ENCODE assay signal across 8 cellular contexts in the genomic region with DNA sequence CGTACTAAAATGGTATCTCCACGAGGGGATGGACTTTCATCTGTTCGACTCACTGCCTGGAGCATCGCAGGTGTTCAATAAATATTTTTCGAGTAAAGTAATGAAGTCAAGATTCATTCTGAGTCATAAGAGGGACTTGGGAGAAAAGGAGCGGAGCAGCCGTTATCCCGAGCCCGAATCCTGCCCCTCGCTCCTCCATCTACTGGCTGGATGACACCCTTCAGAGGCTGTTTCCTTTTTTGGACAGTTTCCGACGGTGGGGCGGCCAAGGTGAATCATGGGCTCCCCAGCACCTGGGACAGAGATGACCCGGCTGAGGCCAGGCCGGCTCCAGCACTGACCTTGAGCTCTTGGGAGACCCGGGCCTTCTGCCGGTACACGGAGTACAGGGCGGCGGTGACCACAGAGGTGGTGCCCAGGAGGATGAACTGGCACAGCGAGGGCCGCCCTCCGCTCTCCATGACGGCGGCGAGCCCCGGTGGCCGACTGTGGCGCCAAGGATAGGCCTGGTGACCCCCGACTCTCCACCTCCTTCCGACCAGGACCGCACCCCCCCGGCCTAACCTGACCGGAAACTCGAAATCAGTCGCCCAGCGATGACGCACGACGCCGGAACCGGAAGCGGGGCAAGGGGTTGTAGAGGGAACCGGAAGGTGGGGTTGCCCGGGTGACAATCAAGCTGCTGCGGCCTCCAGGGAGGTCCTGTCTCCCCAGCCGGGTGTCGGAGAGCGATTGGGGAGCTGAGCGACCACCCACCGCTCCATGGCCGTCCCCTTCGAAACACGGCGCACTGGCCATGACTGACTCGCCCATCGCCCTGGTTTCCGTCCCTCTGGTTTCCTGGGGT. TPM values are rescaled to one million over a fixed set of nuclear protein-coding genes. Genes with fewer than 3 reads are reported as not detected.
DNase-seq lines count a peak whose midpoint lies in the region; ATAC-seq, FAIRE-seq and TF ChIP-seq lines count a peak whose summit lies in the region.

A gene with protein sequence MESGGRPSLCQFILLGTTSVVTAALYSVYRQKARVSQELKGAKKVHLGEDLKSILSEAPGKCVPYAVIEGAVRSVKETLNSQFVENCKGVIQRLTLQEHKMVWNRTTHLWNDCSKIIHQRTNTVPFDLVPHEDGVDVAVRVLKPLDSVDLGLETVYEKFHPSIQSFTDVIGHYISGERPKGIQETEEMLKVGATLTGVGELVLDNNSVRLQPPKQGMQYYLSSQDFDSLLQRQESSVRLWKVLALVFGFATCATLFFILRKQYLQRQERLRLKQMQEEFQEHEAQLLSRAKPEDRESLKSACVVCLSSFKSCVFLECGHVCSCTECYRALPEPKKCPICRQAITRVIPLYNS (minus strand): TSS at position 588 of the 847 bp plus-strand sequence. CDS start 127 bp downstream, at position 461.

- H3K4me3 Mint-ChIP-seq in natural killer cell treated with Interleukin-12 subunit alpha and Interleukin-12 subunit beta and Interleukin-15 and Interleukin-18, amount 100 ng/mL, for 72 hours: peak within 1 kb of the TSS; percentile 91

- H3K4me1 Mint-ChIP-seq in natural killer cell treated with Interleukin-12 subunit alpha and Interleukin-12 subunit beta and Interleukin-15 and Interleukin-18, amount 100 ng/mL, for 72 hours (ENCODE audit: low read depth in 2 of 2): peaks cover 14 to 27% of the 10 kb centered on the region in 2 donors

- DNase-seq in Daoy (ENCODE audit: low read depth) (peak; percentile 96), H54 (ENCODE audit: insufficient read length, low spot score) (peak; percentile 74), MG63 (peak; percentile 97), SHP77 (lab: John Stamatoyannopoulos, UW) (peak; percentile 93 to 94), fibroblast of pulmonary artery (ENCODE audit: low read depth) (peak; percentile 93)
- DNase-seq in activated effector memory CD4-positive, alpha-beta T cell treated with Interleukin-2 at 50 U/mL for 16 hours: peak; percentile 87
- peak; percentile 95 for DNase-seq in natural killer cell treated with Interleukin-12 subunit alpha and Interleukin-12 subunit beta and Interleukin-15 and Interleukin-18, amount 100 ng/mL, for 72 hours (ENCODE audit: low spot score)
- peak; percentile 94 for DNase-seq in stimulated activated naive CD4-positive, alpha-beta T cell treated with Interleukin-2 at 50 U/mL for 16 hours (lab: John Stamatoyannopoulos, UW)

- TF ChIP-seq POLR2A in H54 (IDR thresholded peaks at IDR 0.05; ENCODE audit: low read depth, low read length): peak; percentile 12; the same call in 1 of the 2 replicates

- peaks cover 27% of the 10 kb centered on the region for H3K36me3 ChIP-seq in MG63

- peaks cover 0 to under 1% of the 10 kb centered on the region in 2 donors for H3K27me3 Mint-ChIP-seq in natural killer cell treated with Interleukin-12 subunit alpha and Interleukin-12 subunit beta and Interleukin-15 and Interleukin-18, amount 100 ng/mL, for 72 hours

- H3K27me3 ChIP-seq in MG63: no peaks in the 10 kb centered on the region

- no peaks in the 10 kb centered on the region for H3K36me3 Mint-ChIP-seq in natural killer cell treated with Interleukin-12 subunit alpha and Interleukin-12 subunit beta and Interleukin-15 and Interleukin-18, amount 100 ng/mL, for 72 hours

- no peak for TF ChIP-seq CTCF in fibroblast of pulmonary artery (IDR thresholded peaks at IDR 0.05; ENCODE audit: low read length, missing control alignments)

- H3K4me3 ChIP-seq in MG63: peak within 1 kb of the TSS; percentile 99
- peak within 1 kb of the TSS; percentile 98 for H3K4me3 ChIP-seq in fibroblast of pulmonary artery (replicated peaks; ENCODE audit: low read depth, low read length)

- peak; percentile 98 to 99 for ATAC-seq in natural killer cell treated with Interleukin-12 subunit alpha and Interleukin-12 subunit beta and Interleukin-15 and Interleukin-18, amount 100 ng/mL, for 72 hours

- H3K9me3 Mint-ChIP-seq in natural killer cell treated with Interleukin-12 subunit alpha and Interleukin-12 subunit beta and Interleukin-15 and Interleukin-18, amount 100 ng/mL, for 72 hours: no peaks in the 10 kb centered on the region

- FAIRE-seq in H54 (lab: Jason Lieb, UNC): peak; percentile 89

- H3K27ac Mint-ChIP-seq in natural killer cell treated with Interleukin-12 subunit alpha and Interleukin-12 subunit beta and Interleukin-15 and Interleukin-18, amount 100 ng/mL, for 72 hours: peak within 1 kb of the TSS; percentile 81 to 88

- H3K9me3 ChIP-seq in MG63: no peaks in the 10 kb centered on the region

RNA-seq across cellular contexts. Expression of the gene that starts here (rescaled TPM):
- 44.8 and 52.6 TPM in 2 replicates for total RNA-seq in Daoy (2014; rRNA removed; shearing (Covaris generic))
- 12.1 and 14.3 TPM in 2 replicates for total RNA-seq in MG63 (2014; rRNA removed; shearing (Covaris generic); ENCODE audit: low replicate concordance)
- total RNA-seq in natural killer cell treated with Interleukin-12 subunit alpha and Interleukin-12 subunit beta and Interleukin-15 and Interleukin-18, amount 100 ng/mL, for 72 hours: 10 to 100 TPM; 23.3 to 30.6 TPM

Comparison
In these comparisons a context has a peak if more than half of its experiments do, and no peak if none do; other contexts are left out.
1. Peak in every context shown above with its lines: DNase-seq, ATAC-seq and H3K4me3 ChIP-seq.